22 cellular contexts compared by ENCODE assay signal in the genomic region with DNA sequence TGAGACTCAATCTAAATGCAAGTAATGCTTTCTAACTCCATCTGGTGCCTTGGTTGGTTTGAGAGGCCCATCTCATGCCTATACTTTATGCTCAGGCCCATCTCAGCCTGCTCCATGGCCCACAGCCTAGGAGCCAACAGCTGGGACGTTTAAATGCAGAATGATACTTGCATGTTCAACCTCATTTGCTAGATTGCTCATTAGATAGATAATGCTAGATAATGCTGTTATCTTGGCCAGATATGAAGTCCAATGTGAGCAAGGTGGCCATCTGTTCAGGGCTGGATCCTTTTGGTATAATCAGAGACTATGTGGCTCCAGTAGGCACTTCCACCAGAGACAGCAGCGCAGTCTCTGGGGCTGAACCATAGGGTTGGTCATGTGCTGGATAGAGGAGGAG.
A peak's percentile ranks its signal among the peaks of the same experiment; 100 is the strongest.
DNase-seq lines count a peak whose midpoint lies in the region; ATAC-seq, FAIRE-seq and TF ChIP-seq lines count a peak whose summit lies in the region.
"Had no signal": no experiment of that assay in that cellular context is flagged by ENCODE, and none has a peak within 500 bp of the region (broad histone marks: within the 10 kb centered on the region; RNA-seq: fewer than 3 reads in every experiment).

No MANE protein-coding gene starts in this region.

- no peaks in the 10 kb centered on the region for H3K36me3 Mint-ChIP-seq in MCF 10A (ENCODE audit: insufficient read depth, unreplicated experiment)
- no peaks in the 10 kb centered on the region for H3K36me3 Mint-ChIP-seq in neural progenitor cell

- dilution Hi-C loops in mammary epithelial cell (cut with HindIII; ENCODE audit: low sequenced_read_pairs) = no loop called here
- dilution Hi-C loops in keratinocyte (cut with MboI; ENCODE audit: extremely low pct_ligation_motif_present, low sequenced_read_pairs) = no loop called here

- FAIRE-seq in keratinocyte (lab: Jason Lieb, UNC) (no peak), urothelium cell line (lab: Jason Lieb, UNC) (peak; percentile 84)
- FAIRE-seq: HTR-8/SVneo, RCC 7860 had no signal

- H3K4me3 Mint-ChIP-seq in MCF 10A (ENCODE audit: unreplicated experiment) = no peak overlapping the region
- no peak overlapping the region for H3K4me3 Mint-ChIP-seq in neural progenitor cell
- H3K4me3 Mint-ChIP-seq: B cell; CD4-positive, alpha-beta T cell; T-helper 1 cell treated with Interleukin-12 subunit alpha and Interleukin-12 subunit beta and Interleukin-4 antibody, amounts not matched to agents 30 μg/mL and 1 μg/mL, for 36 hours had no signal

- no peak for ATAC-seq in HG02759 (IDR thresholded peaks at IDR 0.05; ENCODE audit: unreplicated experiment)

- 100% methylated on average over 2 of the region's 2 CpGs for WGBS in mammary epithelial cell (ENCODE audit: low coverage, missing lambda C conversion rate)

- POLR2A ChIA-PET in MCF 10A (lab: Yijun Ruan, JAX) = no interaction called here

- H3K4me2 ChIP-seq in mammary epithelial cell (ENCODE audit: insufficient read depth, low read depth, low read length) (no peak overlapping the region), keratinocyte (ENCODE audit: control insufficient read depth, extremely low read depth, insufficient read depth, low read depth, low read length) (no peak overlapping the region), neural progenitor cell (no peak overlapping the region)

- H3K27me3 Mint-ChIP-seq in MCF 10A (ENCODE audit: insufficient read depth, unreplicated experiment) = no peaks in the 10 kb centered on the region
- H3K27me3 Mint-ChIP-seq in neural progenitor cell (ENCODE audit: insufficient read depth, low read depth) = peaks cover 3% of the 10 kb centered on the region
- H3K27me3 Mint-ChIP-seq: B cell; CD4-positive, alpha-beta T cell had no signal

- TF ChIP-seq CTCF in MCF 10A (IDR thresholded peaks at IDR 0.05; ENCODE audit: unreplicated experiment) (no peak), mammary epithelial cell (conservative IDR thresholded peaks at IDR 0.05 in 1 of 2, IDR thresholded peaks at IDR 0.05 in 1 of 2; ENCODE audit: extremely low read depth in 1 of 2, insufficient read depth in 1 of 2, low read depth in 1 of 2, low read length in 2 of 2) (no peak), keratinocyte (optimal IDR thresholded peaks at IDR 0.05 in 1 of 3, IDR thresholded peaks at IDR 0.05 in 1 of 3, conservative IDR thresholded peaks at IDR 0.05 in 1 of 3; ENCODE audit: extremely low read depth in 1 of 3, insufficient read depth in 2 of 3, low read length in 3 of 3) (no peak), neural progenitor cell (IDR thresholded peaks at IDR 0.05) (no peak)

- peaks cover 23% of the 10 kb centered on the region for H3K4me1 ChIP-seq in mammary epithelial cell (ENCODE audit: insufficient read depth, low read length)
- H3K4me1 ChIP-seq in SJSA1 (replicated peaks) = peaks cover 38% of the 10 kb centered on the region
- peaks cover 18% of the 10 kb centered on the region for H3K4me1 ChIP-seq in keratinocyte (ENCODE audit: control insufficient read depth, extremely low read depth, insufficient read depth, low read length)
- peaks cover 9% of the 10 kb centered on the region for H3K4me1 ChIP-seq in neural progenitor cell

- H3K36me3 ChIP-seq in mammary epithelial cell (ENCODE audit: insufficient read depth, low read length) = no peaks in the 10 kb centered on the region
- H3K36me3 ChIP-seq in SJSA1 = no peaks in the 10 kb centered on the region
- H3K36me3 ChIP-seq in keratinocyte (ENCODE audit: control insufficient read depth in 2 of 2, extremely low read depth in 1 of 2, insufficient read depth in 2 of 2, low read length in 2 of 2) = no peaks in the 10 kb centered on the region
- no peaks in the 10 kb centered on the region for H3K36me3 ChIP-seq in neural progenitor cell

- H3K79me2 ChIP-seq in mammary epithelial cell (ENCODE audit: insufficient read depth, low read length) = no peaks in the 10 kb centered on the region
- H3K79me2 ChIP-seq in keratinocyte (ENCODE audit: control insufficient read depth, insufficient read depth, low read length) = no peaks in the 10 kb centered on the region
- H3K79me2 ChIP-seq in neural progenitor cell (ENCODE audit: low read depth) = no peaks in the 10 kb centered on the region

- H3K4me1 Mint-ChIP-seq in MCF 10A (ENCODE audit: insufficient read depth, unreplicated experiment) (peaks cover 16% of the 10 kb centered on the region), neural progenitor cell (peaks cover 7% of the 10 kb centered on the region)
- H3K4me1 Mint-ChIP-seq: B cell had no signal

- no peak overlapping the region for H3K9ac ChIP-seq in mammary epithelial cell (ENCODE audit: insufficient read depth, low read length)
- no peak overlapping the region for H3K9ac ChIP-seq in keratinocyte (ENCODE audit: control insufficient read depth, extremely low read depth, insufficient read depth, low read length)
- H3K9ac ChIP-seq in neural progenitor cell = no peak overlapping the region

- peak overlapping the region; percentile 83 for H3K27ac Mint-ChIP-seq in MCF 10A (ENCODE audit: low read depth, unreplicated experiment)
- H3K27ac Mint-ChIP-seq in neural progenitor cell = no peak overlapping the region
- H3K27ac Mint-ChIP-seq: B cell; CD4-positive, alpha-beta T cell; T-helper 1 cell treated with Interleukin-12 subunit alpha and Interleukin-12 subunit beta and Interleukin-4 antibody, amounts not matched to agents 30 μg/mL and 1 μg/mL, for 36 hours had no signal

- no peak for DNase-seq in MCF 10A (ENCODE audit: unreplicated experiment)
- no peak for DNase-seq in mammary epithelial cell
- DNase-seq in SJSA1 (ENCODE audit: low read depth in 1 of 2, low spot score in 2 of 2) = no peak
- DNase-seq in keratinocyte (ENCODE audit: low read depth, low spot score) = no peak
- no peak for DNase-seq in urothelium cell line (ENCODE audit: low spot score)
- DNase-seq in neural progenitor cell (ENCODE audit: low spot score) = no peak
- no peak for DNase-seq in hypothalamus (lab: John Stamatoyannopoulos, UW)
- DNase-seq: 8988T; Calu3; CD4-positive, alpha-beta T cell; DMS79 treated with DMSO at 0.1 percent for 48 hours; Kasumi-1; MM.1S; NCI-H187 treated with DMSO at 0.1 percent for 48 hours; NCI-H345; NCI-H526 treated with DMSO at 0.1 percent for 48 hours; SHP77 had no signal

- no peaks in the 10 kb centered on the region for H3F3A ChIP-seq in neural progenitor cell (ENCODE audit: low read depth)

- H3K27me3 ChIP-seq in mammary epithelial cell (ENCODE audit: insufficient read depth, low read length) (no peaks in the 10 kb centered on the region), SJSA1 (replicated peaks) (no peaks in the 10 kb centered on the region), keratinocyte (ENCODE audit: control insufficient read depth, extremely low read depth, insufficient read depth, low read length) (no peaks in the 10 kb centered on the region), neural progenitor cell (no peaks in the 10 kb centered on the region)

- H3K9me1 ChIP-seq in keratinocyte (ENCODE audit: control insufficient read depth, extremely low read depth, insufficient read depth, low read length) = no peaks in the 10 kb centered on the region

- H4K20me1 ChIP-seq in mammary epithelial cell (ENCODE audit: insufficient read depth, low read length) (no peaks in the 10 kb centered on the region), keratinocyte (ENCODE audit: control insufficient read depth, extremely low read depth, insufficient read depth, low read length) (no peaks in the 10 kb centered on the region), neural progenitor cell (ENCODE audit: low read depth) (no peaks in the 10 kb centered on the region)

- no peak overlapping the region for H3K27ac ChIP-seq in mammary epithelial cell (ENCODE audit: insufficient read depth, low read depth, low read length)
- H3K27ac ChIP-seq in SJSA1 = peak overlapping the region; percentile 97; the same call in 1 of the 2 replicates
- no peak overlapping the region for H3K27ac ChIP-seq in keratinocyte (ENCODE audit: control insufficient read depth, insufficient read depth, low read length)
- no peak overlapping the region for H3K27ac ChIP-seq in neural progenitor cell

- H3K4me3 ChIP-seq in mammary epithelial cell (replicated peaks in 1 of 3; ENCODE audit: insufficient read depth in 1 of 3, low read depth in 2 of 3, low read length in 3 of 3) (no peak overlapping the region), SJSA1 (no peak overlapping the region), keratinocyte (ENCODE audit: control insufficient read depth in 2 of 3, extremely low read depth in 1 of 3, insufficient read depth in 2 of 3, low read depth in 1 of 3, low read length in 3 of 3) (no peak overlapping the region), neural progenitor cell (no peak overlapping the region)

- CTCF ChIA-PET in MCF 10A (lab: Yijun Ruan, JAX) = interaction anchor here (1.1 kb wide), 1 partner anchor 573 kb away, joined by 4 read pairs; no protein-coding TSS in a partner anchor
- CTCF ChIA-PET in mammary epithelial cell (lab: Charles Lee; ENCODE audit: low non-redundant PET) = interaction anchor here (0.6 kb wide), 1 partner anchor 14 kb away, joined by 4 read pairs; no protein-coding TSS in a partner anchor

- H3K9me3 Mint-ChIP-seq in MCF 10A (ENCODE audit: unreplicated experiment) = peaks cover 9% of the 10 kb centered on the region
- H3K9me3 Mint-ChIP-seq in neural progenitor cell = peaks cover 4% of the 10 kb centered on the region

- H3K9me3 ChIP-seq in mammary epithelial cell (replicated peaks; ENCODE audit: insufficient read depth, low read length) = peaks cover 3% of the 10 kb centered on the region
- H3K9me3 ChIP-seq in SJSA1 (replicated peaks) = no peaks in the 10 kb centered on the region
- no peaks in the 10 kb centered on the region for H3K9me3 ChIP-seq in keratinocyte (ENCODE audit: control insufficient read depth, low read depth, low read length)
- no peaks in the 10 kb centered on the region for H3K9me3 ChIP-seq in neural progenitor cell (ENCODE audit: low read depth)

- H2AFZ ChIP-seq in mammary epithelial cell (ENCODE audit: low read depth, low read length) (no peak overlapping the region), keratinocyte (ENCODE audit: control insufficient read depth, low read length) (peak overlapping the region; percentile 6), neural progenitor cell (replicated peaks) (no peak overlapping the region)

- intact Hi-C loops in MCF 10A (cut with micrococcal nuclease) (no loop called here), mammary epithelial cell (cut with micrococcal nuclease) (no loop called here)

- in situ Hi-C loops in mammary epithelial cell (cut with MboI; ENCODE audit: low sequenced_read_pairs in 2 of 2) = no loop called here

- BruUV-seq in MCF 10A (replicated peaks; lab: Mats Ljungman, UMichigan) = no TSS peak
- BruUV-seq in mammary epithelial cell (replicated peaks; lab: Mats Ljungman, UMichigan) = no TSS peak
